In genomic region chr5:926416-927171, GRCh38 we compare ENCODE assay signal across 8 cellular contexts. TPM values are rescaled to one million over a fixed set of nuclear protein-coding genes. Genes with fewer than 3 reads are reported as not detected.
DNase-seq lines count a peak whose midpoint lies in the region; ATAC-seq lines count a peak whose summit lies in the region.

No MANE protein-coding gene starts in this region.

- H3K36me3 ChIP-seq in BLaER1 treated with 17β-estradiol and CSF1 and Interleukin-3, amounts not matched to agents 10 nM and 100 nM = peaks cover 0 to 8% (median 3%) of the 10 kb centered on the region in 11 experiments; a peak in 4 of 22 replicates
- H3K36me3 ChIP-seq in SJSA1 = no peaks in the 10 kb centered on the region
- no peaks in the 10 kb centered on the region for H3K36me3 ChIP-seq in mucosa of stomach (ENCODE audit: control insufficient read depth, insufficient read depth, low read length)
- H3K36me3 ChIP-seq in aorta (ENCODE audit: control insufficient read depth in 1 of 2, insufficient read depth in 2 of 2, low read length in 1 of 2) = no peaks in the 10 kb centered on the region

- H3K9me3 ChIP-seq in BLaER1 treated with 17β-estradiol and CSF1 and Interleukin-3, amounts not matched to agents 10 nM and 100 nM (replicated peaks in 1 of 11) = peaks cover 0 to 4% (median 0%) of the 10 kb centered on the region in 11 experiments; a peak in 1 of 22 replicates
- H3K9me3 ChIP-seq in SJSA1 (replicated peaks) (no peaks in the 10 kb centered on the region), mucosa of stomach (ENCODE audit: control insufficient read depth, low read length) (no peaks in the 10 kb centered on the region), aorta (ENCODE audit: control insufficient read depth, low read length) (no peaks in the 10 kb centered on the region)

- peak overlapping the region; percentile 52 to 85 (median 67) for H3K4me2 ChIP-seq in BLaER1 treated with 17β-estradiol and CSF1 and Interleukin-3, amounts not matched to agents 10 nM and 100 nM

- H3K4me3 ChIP-seq in BLaER1 treated with 17β-estradiol and CSF1 and Interleukin-3, amounts not matched to agents 10 nM and 100 nM = peak overlapping the region in 8 of 10 experiments; percentile 21 to 60 (median 36); a peak in 12 of 20 replicates
- H3K4me3 ChIP-seq in SJSA1 (no peak overlapping the region), mucosa of stomach (ENCODE audit: low read length) (no peak overlapping the region), aorta (ENCODE audit: low read length in 2 of 2) (peak overlapping the region in 1 of 2 donors; percentile 16)

- ATAC-seq in esophagus mucosa = peak; percentile 27
- peak; percentile 68 for ATAC-seq in aorta (ENCODE audit: low FRiP score)

- H3K27me3 ChIP-seq in BLaER1 treated with 17β-estradiol and CSF1 and Interleukin-3, amounts not matched to agents 10 nM and 100 nM = peaks cover 35 to 51% (median 42%) of the 10 kb centered on the region in 11 experiments
- H3K27me3 ChIP-seq in SJSA1 (replicated peaks) (peaks cover 16% of the 10 kb centered on the region), mucosa of stomach (ENCODE audit: control insufficient read depth, insufficient read depth, low read length) (peaks cover 31% of the 10 kb centered on the region), aorta (ENCODE audit: control insufficient read depth in 1 of 2, insufficient read depth in 2 of 2, low read length in 1 of 2) (no peaks in the 10 kb centered on the region)

- 2% methylated on average over 61 to 65 of the region's 65 CpGs for WGBS in aorta, 2 donors

- DNase-seq in SJSA1 (ENCODE audit: low read depth in 1 of 2, low spot score in 2 of 2) = peak; percentile 40 to 65
- peak in 1 of 2 donors; percentile 78 for DNase-seq in aorta
- DNase-seq in central memory CD4-positive, alpha-beta T cell = no peak
- DNase-seq in NCI-H1048 (lab: John Stamatoyannopoulos, UW) = no peak
- no peak for DNase-seq in T1000 (lab: John Stamatoyannopoulos, UW)

- intact Hi-C loops in aorta (cut with DNase I) = no loop called here

- no peak overlapping the region for H3K27ac ChIP-seq in BLaER1 treated with 17β-estradiol and CSF1 and Interleukin-3, amounts not matched to agents 10 nM and 100 nM
- H3K27ac ChIP-seq in SJSA1 (no peak overlapping the region), aorta (ENCODE audit: low read depth in 1 of 2, low read length in 2 of 2) (no peak overlapping the region)

- H3K9ac ChIP-seq in BLaER1 treated with 17β-estradiol and CSF1 and Interleukin-3, amounts not matched to agents 10 nM and 100 nM = peak overlapping the region in 6 of 11 experiments; percentile 19 to 49 (median 39); a peak in 7 of 22 replicates
- peak overlapping the region; percentile 45 for H3K9ac ChIP-seq in mucosa of stomach (ENCODE audit: low read length)

- peaks cover 0 to 12% (median 7%) of the 10 kb centered on the region in 10 experiments; a peak in 12 of 20 replicates for H3K4me1 ChIP-seq in BLaER1 treated with 17β-estradiol and CSF1 and Interleukin-3, amounts not matched to agents 10 nM and 100 nM
- H3K4me1 ChIP-seq in SJSA1 (replicated peaks) (peaks cover 10% of the 10 kb centered on the region), mucosa of stomach (ENCODE audit: control insufficient read depth, insufficient read depth, low read length) (no peaks in the 10 kb centered on the region), aorta (ENCODE audit: control insufficient read depth in 1 of 2, insufficient read depth in 2 of 2, low read length in 2 of 2) (no peaks in the 10 kb centered on the region)

- peaks cover 0 to 41% (median 6%) of the 10 kb centered on the region in 11 experiments; a peak in 7 of 22 replicates for H4K20me1 ChIP-seq in BLaER1 treated with 17β-estradiol and CSF1 and Interleukin-3, amounts not matched to agents 10 nM and 100 nM

RNA-seq across cellular contexts. Expression of gene TRIP13, which starts 33.9 kb away (rescaled TPM):
- 108 TPM in 2 replicates for total RNA-seq in SJSA1 (2014; rRNA removed; shearing (Covaris generic))
- total RNA-seq in esophagus mucosa = 12.5 TPM
- 1 to 10 TPM in 1 of 2 donors, under 1 TPM in 1; 0.84 to 1.3 TPM for total RNA-seq in aorta
- 1 to 10 TPM in 1 of 2 donors, under 1 TPM in 1; 0.28 to 1.3 TPM for polyA plus RNA-seq in aorta

RNA-seq across cellular contexts. Expression of gene BRD9, which starts 34.0 kb away (rescaled TPM):
- 71.5 and 77.6 TPM in 2 replicates for total RNA-seq in SJSA1 (2014; rRNA removed; shearing (Covaris generic))
- total RNA-seq in esophagus mucosa = 21.2 TPM
- total RNA-seq in aorta = 10 to 100 TPM; 38.2 to 39.7 TPM
- 10 to 100 TPM; 12.5 to 36.4 TPM for polyA plus RNA-seq in aorta

Comparison
In these comparisons a context has a peak if more than half of its experiments do, and no peak if none do; other contexts are left out.
1. H3K4me3 ChIP-seq: peak in BLaER1 treated with 17β-estradiol and CSF1 and Interleukin-3, amounts not matched to agents 10 nM and 100 nM (8 of 10); none in SJSA1 (single experiment) and mucosa of stomach (single experiment).
2. DNase-seq: peak in SJSA1 (2 of 2); none in central memory CD4-positive, alpha-beta T cell (single experiment), NCI-H1048 (single experiment) and T1000 (single experiment).